6 cellular contexts compared by ENCODE assay signal in genomic region chr9:94438336-94438735, GRCh38.
DNase-seq lines count a peak whose midpoint lies in the region; ATAC-seq, FAIRE-seq and TF ChIP-seq lines count a peak whose summit lies in the region.
"Not testable (repeated sequence)": the region's sequence is repeated elsewhere in the genome, so short reads cannot be mapped to it uniquely, and the experiment has no call there.

No MANE protein-coding gene starts in this region.

- not testable (repeated sequence) for TF ChIP-seq CTCF in A549 (IDR thresholded peaks at IDR 0.05); GM12878 (IDR thresholded peaks at IDR 0.05 in 2 of 3, conservative IDR thresholded peaks at IDR 0.05 in 1 of 3; ENCODE audit: control insufficient read depth in 2 of 3, extremely low read depth in 1 of 3, insufficient read depth in 1 of 3, low read depth in 3 of 3, low read length in 3 of 3); left lung (IDR thresholded peaks at IDR 0.05); lung (IDR thresholded peaks at IDR 0.05; ENCODE audit: control extremely low read depth, extremely low read depth); upper lobe of right lung (IDR thresholded peaks at IDR 0.05)

- 73% methylated on average over 1 of the region's 1 CpG for WGBS in A549 (ENCODE audit: missing lambda C conversion rate)
- no CpG with 5 or more reads among the region's 1 CpG for WGBS in GM12878 (ENCODE audit: insufficient coverage, insufficient replicate concordance, low lambda C conversion rate, missing lambda C conversion rate)
- no CpG with 5 or more reads among the region's 1 CpG for WGBS in lung, 2 donors

- not testable (repeated sequence) for TF ChIP-seq RAD21 in A549 (conservative IDR thresholded peaks at IDR 0.05 in 1 of 2, IDR thresholded peaks at IDR 0.05 in 1 of 2); GM12878 (IDR thresholded peaks at IDR 0.05; ENCODE audit: insufficient read depth, low read depth, low read length)

- not testable (repeated sequence) for H3K79me2 ChIP-seq in GM12878 (ENCODE audit: control insufficient read depth, insufficient read depth, low read length)

- SMC1A ChIA-PET in GM12878 (lab: Charles Lee; ENCODE audit: uncharacterized antibody, unreplicated experiment) = not testable (repeated sequence)

- H4K20me1 ChIP-seq in GM12878 (ENCODE audit: control insufficient read depth, insufficient read depth) = not testable (repeated sequence)

- H2AFZ ChIP-seq in GM12878 (ENCODE audit: control insufficient read depth, low read depth, low read length) = not testable (repeated sequence)

- H3K27me3 ChIP-seq in GM12878 (replicated peaks in 1 of 2; ENCODE audit: control insufficient read depth in 2 of 2, insufficient read depth in 2 of 2, low read length in 1 of 2); left lung; lung (ENCODE audit: control insufficient read depth, insufficient read depth); upper lobe of right lung: not testable (repeated sequence)

- in situ Hi-C loops in GM12878 (cut with MboI) = not testable (repeated sequence)

- not testable (repeated sequence) for TF ChIP-seq POLR2A in A549 (IDR thresholded peaks at IDR 0.05; ENCODE audit: low read length); H54 (IDR thresholded peaks at IDR 0.05; ENCODE audit: low read depth, low read length); GM12878 (IDR thresholded peaks at IDR 0.05; ENCODE audit: low read depth, low read length)

- not testable (repeated sequence) for H3K9ac ChIP-seq in GM12878 (ENCODE audit: control insufficient read depth, insufficient read depth, low read length)

- POLR2A ChIA-PET in A549 (lab: Yijun Ruan, JAX); GM12878 (lab: Charles Lee): not testable (repeated sequence)

- RAD21 ChIA-PET in GM12878 (lab: Charles Lee; ENCODE audit: unreplicated experiment) = not testable (repeated sequence)

- ATAC-seq in A549, GM12878: not testable (repeated sequence)
- peak; percentile 92 for ATAC-seq in left lung
- ATAC-seq in lung (ENCODE audit: insufficient read depth, low FRiP score) = peak; percentile 87
- peak; percentile 74 for ATAC-seq in upper lobe of right lung

- not testable (repeated sequence) for H3K36me3 ChIP-seq in GM12878 (ENCODE audit: control insufficient read depth in 2 of 2, insufficient read depth in 2 of 2, low read length in 1 of 2); lung (ENCODE audit: control insufficient read depth in 2 of 2, insufficient read depth in 2 of 2, low read length in 2 of 2); upper lobe of right lung
- H3K36me3 ChIP-seq in left lung = peaks cover 0 to 32% of the 10 kb centered on the region in 2 donors

- not testable (repeated sequence) for H3K4me2 ChIP-seq in A549; GM12878 (ENCODE audit: control insufficient read depth, insufficient read depth)

- BruUV-seq in GM12878 (replicated peaks; lab: Mats Ljungman, UMichigan) = not testable (repeated sequence)

- not testable (repeated sequence) for H3K4me1 ChIP-seq in A549; GM12878 (ENCODE audit: control insufficient read depth, insufficient read depth, low read length); left lung; lung (ENCODE audit: control insufficient read depth in 2 of 2, insufficient read depth in 2 of 2, low read length in 2 of 2); upper lobe of right lung

- H3K27ac ChIP-seq in A549; GM12878 (ENCODE audit: control insufficient read depth, insufficient read depth); left lung; lung (ENCODE audit: low read depth in 1 of 2, low read length in 1 of 2); upper lobe of right lung: not testable (repeated sequence)

- not testable (repeated sequence) for H3K9me3 ChIP-seq in A549; GM12878 (replicated peaks; ENCODE audit: control insufficient read depth, insufficient read depth, low read length); left lung; lung (ENCODE audit: control insufficient read depth in 2 of 2, insufficient read depth in 1 of 2, low read length in 1 of 2); upper lobe of right lung

- peak; percentile 79 for FAIRE-seq in A549 (lab: Jason Lieb, UNC)
- FAIRE-seq in H54 (lab: Jason Lieb, UNC) = peak; percentile 94
- peak; percentile 68 for FAIRE-seq in GM12878 (lab: Jason Lieb, UNC)

- not testable (repeated sequence) for TF ChIP-seq EP300 in A549 (IDR thresholded peaks at IDR 0.05); GM12878 (IDR thresholded peaks at IDR 0.05; ENCODE audit: borderline replicate concordance in 1 of 2, control insufficient read depth in 1 of 2, low read depth in 2 of 2, low read length in 2 of 2)

- intact Hi-C loops in GM12878 (cut with micrococcal nuclease; ENCODE audit: unreplicated experiment); left lung (cut with DNase I); upper lobe of right lung (cut with DNase I): not testable (repeated sequence)

- DNase-seq in A549 (ENCODE audit: low read depth in 1 of 2, low spot score in 1 of 2); H54 (ENCODE audit: insufficient read length, low spot score); GM12878 (ENCODE audit: low read depth, low spot score); left lung; lung (ENCODE audit: low spot score); upper lobe of right lung: not testable (repeated sequence)

- CTCF ChIA-PET in A549 (lab: Yijun Ruan, JAX) = not testable (repeated sequence)
- CTCF ChIA-PET in GM12878 (lab: Yijun Ruan, JAX) = interaction anchor here (0.6 kb wide), 1 partner anchor 1631 kb away, joined by 3 read pairs; no protein-coding TSS in a partner anchor

- H3K4me3 ChIP-seq in A549, GM12878, left lung, lung, upper lobe of right lung: not testable (repeated sequence)
